19 cellular contexts compared by ENCODE assay signal in genomic region chr11:116328851-116329250, GRCh38.
A peak's percentile ranks its signal among the peaks of the same experiment; 100 is the strongest.
DNase-seq lines count a peak whose midpoint lies in the region; ATAC-seq and TF ChIP-seq lines count a peak whose summit lies in the region.
"Had no signal": no experiment of that assay in that cellular context is flagged by ENCODE, and none has a peak within 500 bp of the region (broad histone marks: within the 10 kb centered on the region; RNA-seq: fewer than 3 reads in every experiment).

No MANE protein-coding gene starts in this region.

- no peaks in the 10 kb centered on the region for H3K36me3 Mint-ChIP-seq in endodermal cell (ENCODE audit: low read depth)
- no peaks in the 10 kb centered on the region for H3K36me3 Mint-ChIP-seq in osteocyte (ENCODE audit: unreplicated experiment)
- H3K36me3 Mint-ChIP-seq in type B pancreatic cell = no peaks in the 10 kb centered on the region
- H3K36me3 Mint-ChIP-seq: CD8-positive, alpha-beta T cell had no signal

- no peaks in the 10 kb centered on the region for H3K36me3 ChIP-seq in right atrium auricular region
- no peaks in the 10 kb centered on the region for H3K36me3 ChIP-seq in heart right ventricle
- H3K36me3 ChIP-seq in endodermal cell (ENCODE audit: control insufficient read depth, insufficient read depth, low read length) = no peaks in the 10 kb centered on the region
- H3K36me3 ChIP-seq: BLaER1 treated with 17β-estradiol and CSF1 and Interleukin-3, amounts not matched to agents 10 nM and 100 nM had no signal

- DNase-seq in right atrium auricular region (ENCODE audit: low spot score) (peak; percentile 21), heart right ventricle (no peak), endodermal cell (peak; percentile 13), osteocyte (ENCODE audit: extremely low spot score, unreplicated experiment) (peak; percentile 46), GM20000 (ENCODE audit: low spot score) (no peak), type B pancreatic cell (ENCODE audit: extremely low spot score, unreplicated experiment) (no peak)
- DNase-seq: AML-193; Calu3; CD4-positive, alpha-beta T cell; CD8-positive, alpha-beta T cell; DMS79 treated with DMSO at 0.1 percent for 48 hours; GF-D8 had no signal

- H3K4me3 ChIP-seq in right atrium auricular region (no peak overlapping the region), heart right ventricle (no peak overlapping the region), endodermal cell (ENCODE audit: low read length) (no peak overlapping the region)
- H3K4me3 ChIP-seq: A549; BLaER1 treated with 17β-estradiol and CSF1 and Interleukin-3, amounts not matched to agents 10 nM and 100 nM had no signal

- H3K27me3 Mint-ChIP-seq in endodermal cell (ENCODE audit: insufficient read depth) (peaks cover 3% of the 10 kb centered on the region), osteocyte (ENCODE audit: unreplicated experiment) (no peaks in the 10 kb centered on the region), type B pancreatic cell (peaks cover 14% of the 10 kb centered on the region)

- no peak overlapping the region for H3K27ac ChIP-seq in right atrium auricular region
- H3K27ac ChIP-seq in heart right ventricle = no peak overlapping the region
- H3K27ac ChIP-seq in endodermal cell (ENCODE audit: low read depth, low read length) = no peak overlapping the region
- H3K27ac ChIP-seq: 22Rv1; A549; BLaER1 treated with 17β-estradiol and CSF1 and Interleukin-3, amounts not matched to agents 10 nM and 100 nM; C4-2B had no signal

- H3K9me3 Mint-ChIP-seq in endodermal cell (no peaks in the 10 kb centered on the region), osteocyte (ENCODE audit: unreplicated experiment) (peaks cover 7% of the 10 kb centered on the region), type B pancreatic cell (no peaks in the 10 kb centered on the region)
- H3K9me3 Mint-ChIP-seq: CD4-positive, alpha-beta T cell; CD8-positive, alpha-beta T cell had no signal

- 76 to 84% methylated on average over 3 of the region's 3 CpGs for WGBS in heart right ventricle, 2 donors
- 91 to 92% methylated on average over 2 to 3 of the region's 3 CpGs for WGBS in endodermal cell (ENCODE audit: insufficient coverage in 1 of 2, insufficient read length in 1 of 2), 2 experiments

- no peak overlapping the region for H3K9ac ChIP-seq in endodermal cell (ENCODE audit: extremely low read depth, low read length, poor library complexity, severe bottlenecking)
- H3K9ac ChIP-seq: BLaER1 treated with 17β-estradiol and CSF1 and Interleukin-3, amounts not matched to agents 10 nM and 100 nM had no signal

- H3K27me3 ChIP-seq in right atrium auricular region (no peaks in the 10 kb centered on the region), heart right ventricle (peaks cover 0 to 12% (median 0%) of the 10 kb centered on the region in 7 donors), endodermal cell (ENCODE audit: control insufficient read depth, insufficient read depth, low read length, poor library complexity, severe bottlenecking) (no peaks in the 10 kb centered on the region)
- H3K27me3 ChIP-seq: BLaER1 treated with 17β-estradiol and CSF1 and Interleukin-3, amounts not matched to agents 10 nM and 100 nM had no signal

- H3K27ac Mint-ChIP-seq in endodermal cell (no peak overlapping the region), osteocyte (ENCODE audit: unreplicated experiment) (no peak overlapping the region), type B pancreatic cell (no peak overlapping the region)
- H3K27ac Mint-ChIP-seq: B cell; CD4-positive, alpha-beta T cell; CD8-positive, alpha-beta T cell had no signal

- no peaks in the 10 kb centered on the region for H3K4me1 ChIP-seq in right atrium auricular region
- no peaks in the 10 kb centered on the region for H3K4me1 ChIP-seq in heart right ventricle
- no peaks in the 10 kb centered on the region for H3K4me1 ChIP-seq in endodermal cell (ENCODE audit: control insufficient read depth, insufficient read depth, low read length)
- H3K4me1 ChIP-seq: A549, Caco-2 had no signal

- ATAC-seq in heart right ventricle (no peak), HG03521 (IDR thresholded peaks at IDR 0.05; ENCODE audit: unreplicated experiment) (no peak)
- ATAC-seq: A549; CD8-positive, alpha-beta T cell had no signal

- H3K4me1 Mint-ChIP-seq in endodermal cell (peaks cover 4% of the 10 kb centered on the region), osteocyte (ENCODE audit: unreplicated experiment) (no peaks in the 10 kb centered on the region), type B pancreatic cell (ENCODE audit: unreplicated experiment) (peaks cover 6% of the 10 kb centered on the region)
- H3K4me1 Mint-ChIP-seq: B cell had no signal

- TF ChIP-seq CTCF in right atrium auricular region (IDR thresholded peaks at IDR 0.05) = no peak
- no peak for TF ChIP-seq CTCF in heart right ventricle (IDR thresholded peaks at IDR 0.05)
- TF ChIP-seq CTCF in endodermal cell (conservative IDR thresholded peaks at IDR 0.05) = no peak
- no peak for TF ChIP-seq CTCF in osteocyte (IDR thresholded peaks at IDR 0.05)
- no peak for TF ChIP-seq CTCF in GM20000 (IDR thresholded peaks at IDR 0.05; ENCODE audit: extremely low read depth, missing control alignments)
- no peak for TF ChIP-seq CTCF in type B pancreatic cell (conservative IDR thresholded peaks at IDR 0.05)

- H3K4me3 Mint-ChIP-seq in endodermal cell (no peak overlapping the region), osteocyte (ENCODE audit: unreplicated experiment) (no peak overlapping the region), type B pancreatic cell (no peak overlapping the region)
- H3K4me3 Mint-ChIP-seq: B cell; CD4-positive, alpha-beta T cell; CD8-positive, alpha-beta T cell had no signal

- H3K9me3 ChIP-seq in right atrium auricular region = no peaks in the 10 kb centered on the region
- H3K9me3 ChIP-seq in heart right ventricle = no peaks in the 10 kb centered on the region
- H3K9me3 ChIP-seq in endodermal cell (ENCODE audit: control insufficient read depth, low read length) = no peaks in the 10 kb centered on the region
- H3K9me3 ChIP-seq: A549; BLaER1 treated with 17β-estradiol and CSF1 and Interleukin-3, amounts not matched to agents 10 nM and 100 nM; Caco-2 had no signal

- intact Hi-C loops in heart right ventricle (cut with DNase I) = no loop called here

Comparison
In these comparisons a context has a peak if more than half of its experiments do, and no peak if none do; other contexts are left out.
1. DNase-seq: peak in right atrium auricular region (single experiment), endodermal cell (single experiment) and osteocyte (single experiment); none in heart right ventricle (0 of 2), GM20000 (single experiment) and type B pancreatic cell (single experiment).